ENCODE assay signal across 28 cellular contexts in genomic region chr1:230253150-230253549, GRCh38.
"Had no signal": no experiment of that assay in that cellular context is flagged by ENCODE, and none has a peak within 500 bp of the region (broad histone marks: within the 10 kb centered on the region; RNA-seq: fewer than 3 reads in every experiment).

No MANE protein-coding gene starts in this region.

- DNase-seq: activated CD4-positive, alpha-beta T cell treated with anti-CD3 and anti-CD28 coated beads for 1 hour; activated CD4-positive, alpha-beta T cell treated with anti-CD3 and anti-CD28 coated beads for 4 hours; activated CD4-positive, alpha-beta T cell treated with anti-CD3 and anti-CD28 coated beads, Interleukin-2, amount 10 ng/mL, durations not matched to agents 7 days and 5 days; activated CD4-positive, alpha-beta T cell treated with anti-CD3 and anti-CD28 coated beads, Interleukin-2, amount 50 U/mL, for 4 hours; activated CD8-positive, alpha-beta memory T cell treated with anti-CD3 and anti-CD28 coated beads for 24 hours; activated CD8-positive, alpha-beta T cell treated with anti-CD3 and anti-CD28 coated beads for 36 hours; activated effector memory CD4-positive, alpha-beta T cell treated with Interleukin-2 at 50 U/mL for 16 hours; activated gamma-delta T cell treated with Interleukin-2 at 50 U/mL for 16 hours; activated naive CD4-positive, alpha-beta T cell treated with anti-CD3 and anti-CD28 coated beads, Interleukin-2, amount 50 U/mL, for 16 hours; activated naive CD4-positive, alpha-beta T cell treated with Interleukin-2 at 50 U/mL for 16 hours; activated T-cell treated with anti-CD3 and anti-CD28 coated beads, Interleukin-2, amount 50 U/mL, for 4 hours; amniotic stem cell; anterior cingulate cortex; brain microvascular endothelial cell; dorsolateral prefrontal cortex; effector memory CD4-positive, alpha-beta T cell; erythroblast; esophagus squamous epithelium; foreskin melanocyte; T-helper 1 cell; T-helper 2 cell had no signal

- H3K9me3 Mint-ChIP-seq: activated CD4-positive, alpha-beta T cell treated with anti-CD3 and anti-CD28 coated beads, Interleukin-2, amount 10 ng/mL, durations not matched to agents 7 days and 5 days; activated CD8-positive, alpha-beta T cell treated with anti-CD3 and anti-CD28 coated beads for 36 hours; activated T-cell treated with anti-CD3 and anti-CD28 coated beads, Interleukin-2, amount 50 U/mL, for 4 hours; activated T-helper 17 cell treated with anti-CD3 and anti-CD28 coated beads, Interleukin-2, amount 50 U/mL, for 72 hours; central memory CD8-positive, alpha-beta T cell; dendritic cell treated with granulocyte-macrophage colony-stimulating factor and Interleukin-4, amounts not matched to agents 40 ng/mL and 50 ng/mL, for 4 days had no signal

- H3K4me3 Mint-ChIP-seq: activated CD4-positive, alpha-beta T cell treated with anti-CD3 and anti-CD28 coated beads, Interleukin-2, amount 10 ng/mL, durations not matched to agents 7 days and 5 days; activated CD8-positive, alpha-beta T cell treated with anti-CD3 and anti-CD28 coated beads for 36 hours; activated naive CD8-positive, alpha-beta T cell; activated T-cell treated with anti-CD3 and anti-CD28 coated beads, Interleukin-2, amount 50 U/mL, for 4 hours; activated T-helper 17 cell treated with anti-CD3 and anti-CD28 coated beads, Interleukin-2, amount 50 U/mL, for 72 hours; central memory CD8-positive, alpha-beta T cell; dendritic cell treated with granulocyte-macrophage colony-stimulating factor and Interleukin-4, amounts not matched to agents 40 ng/mL and 50 ng/mL, for 4 days had no signal

- H3K4me1 Mint-ChIP-seq: central memory CD8-positive, alpha-beta T cell had no signal

- H3K27ac Mint-ChIP-seq: activated CD4-positive, alpha-beta T cell treated with anti-CD3 and anti-CD28 coated beads, Interleukin-2, amount 10 ng/mL, durations not matched to agents 7 days and 5 days; activated CD8-positive, alpha-beta T cell treated with anti-CD3 and anti-CD28 coated beads for 36 hours; activated naive CD8-positive, alpha-beta T cell; activated T-helper 17 cell treated with anti-CD3 and anti-CD28 coated beads, Interleukin-2, amount 50 U/mL, for 72 hours; dendritic cell treated with granulocyte-macrophage colony-stimulating factor and Interleukin-4, amounts not matched to agents 40 ng/mL and 50 ng/mL, for 4 days had no signal

- H3K27me3 ChIP-seq: brain microvascular endothelial cell, dorsolateral prefrontal cortex, esophagus squamous epithelium had no signal

- FAIRE-seq: astrocyte, bronchial epithelial cell had no signal

- H3K27ac ChIP-seq: brain microvascular endothelial cell, coronary artery, dorsolateral prefrontal cortex, esophagus squamous epithelium had no signal

- H3K9me3 ChIP-seq: esophagus squamous epithelium had no signal

- ATAC-seq: activated CD8-positive, alpha-beta T cell treated with anti-CD3 and anti-CD28 coated beads for 36 hours; activated T-cell treated with anti-CD3 and anti-CD28 coated beads, Interleukin-2, amount 50 U/mL, for 4 hours; activated T-helper 17 cell treated with anti-CD3 and anti-CD28 coated beads, Interleukin-2, amount 50 U/mL, for 72 hours had no signal

- H3K4me1 ChIP-seq: esophagus squamous epithelium had no signal

- H3K27me3 Mint-ChIP-seq: activated CD4-positive, alpha-beta T cell treated with anti-CD3 and anti-CD28 coated beads, Interleukin-2, amount 10 ng/mL, durations not matched to agents 7 days and 5 days; activated CD8-positive, alpha-beta T cell treated with anti-CD3 and anti-CD28 coated beads for 36 hours; activated naive CD8-positive, alpha-beta T cell; activated T-helper 17 cell treated with anti-CD3 and anti-CD28 coated beads, Interleukin-2, amount 50 U/mL, for 72 hours; central memory CD8-positive, alpha-beta T cell; dendritic cell treated with granulocyte-macrophage colony-stimulating factor and Interleukin-4, amounts not matched to agents 40 ng/mL and 50 ng/mL, for 4 days had no signal

- H3K4me3 ChIP-seq: coronary artery, dorsolateral prefrontal cortex, esophagus squamous epithelium had no signal
